8 cellular contexts compared by ENCODE assay signal in genomic region chr22:20131593-20131855, GRCh38.
DNase-seq lines count a peak whose midpoint lies in the region; ATAC-seq and TF ChIP-seq lines count a peak whose summit lies in the region.

A gene with protein sequence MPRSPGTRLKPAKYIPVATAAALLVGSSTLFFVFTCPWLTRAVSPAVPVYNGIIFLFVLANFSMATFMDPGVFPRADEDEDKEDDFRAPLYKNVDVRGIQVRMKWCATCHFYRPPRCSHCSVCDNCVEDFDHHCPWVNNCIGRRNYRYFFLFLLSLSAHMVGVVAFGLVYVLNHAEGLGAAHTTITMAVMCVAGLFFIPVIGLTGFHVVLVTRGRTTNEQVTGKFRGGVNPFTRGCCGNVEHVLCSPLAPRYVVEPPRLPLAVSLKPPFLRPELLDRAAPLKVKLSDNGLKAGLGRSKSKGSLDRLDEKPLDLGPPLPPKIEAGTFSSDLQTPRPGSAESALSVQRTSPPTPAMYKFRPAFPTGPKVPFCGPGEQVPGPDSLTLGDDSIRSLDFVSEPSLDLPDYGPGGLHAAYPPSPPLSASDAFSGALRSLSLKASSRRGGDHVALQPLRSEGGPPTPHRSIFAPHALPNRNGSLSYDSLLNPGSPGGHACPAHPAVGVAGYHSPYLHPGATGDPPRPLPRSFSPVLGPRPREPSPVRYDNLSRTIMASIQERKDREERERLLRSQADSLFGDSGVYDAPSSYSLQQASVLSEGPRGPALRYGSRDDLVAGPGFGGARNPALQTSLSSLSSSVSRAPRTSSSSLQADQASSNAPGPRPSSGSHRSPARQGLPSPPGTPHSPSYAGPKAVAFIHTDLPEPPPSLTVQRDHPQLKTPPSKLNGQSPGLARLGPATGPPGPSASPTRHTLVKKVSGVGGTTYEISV (plus strand): TSS chr22:20131804. CDS start chr22:20131948, 144 bp downstream.

- no peaks in the 10 kb centered on the region for H3K9me3 Mint-ChIP-seq in nephron progenitor cell

- peak; percentile 33 for DNase-seq in activated T-cell treated with anti-CD3 and anti-CD28 coated beads for 4 hours
- DNase-seq in fibroblast of gingiva (ENCODE audit: low read depth) = peak; percentile 20
- DNase-seq in nephron progenitor cell = no peak
- no peak for DNase-seq in HPDE6-E6E7 (ENCODE audit: extremely low spot score)
- no peak for DNase-seq in COLO668 (lab: John Stamatoyannopoulos, UW; ENCODE audit: unreplicated experiment)

- no peak within 1 kb of the TSS for H3K27ac Mint-ChIP-seq in nephron progenitor cell

- peaks cover 11% of the 10 kb centered on the region for H3K4me1 Mint-ChIP-seq in nephron progenitor cell

- H3K36me3 Mint-ChIP-seq in nephron progenitor cell (ENCODE audit: low read depth) = peaks cover 15% of the 10 kb centered on the region

- peak within 1 kb of the TSS; percentile 73 for H3K4me3 Mint-ChIP-seq in nephron progenitor cell

- no peak for TF ChIP-seq CTCF in nephron progenitor cell (IDR thresholded peaks at IDR 0.05)

- peaks cover 13% of the 10 kb centered on the region for H3K27me3 Mint-ChIP-seq in nephron progenitor cell (ENCODE audit: low read depth, poor library complexity)

- peak; percentile 35 for ATAC-seq in GM18909 (IDR thresholded peaks at IDR 0.05; ENCODE audit: poor library complexity, unreplicated experiment)
- peak; percentile 51 for ATAC-seq in HG03460 (IDR thresholded peaks at IDR 0.05; ENCODE audit: unreplicated experiment)
- no peak for ATAC-seq in HG03039 (IDR thresholded peaks at IDR 0.05; ENCODE audit: unreplicated experiment)

Comparison
In these comparisons a context has a peak if more than half of its experiments do, and no peak if none do; other contexts are left out.
1. DNase-seq: peak in activated T-cell treated with anti-CD3 and anti-CD28 coated beads for 4 hours (single experiment) and fibroblast of gingiva (single experiment); none in nephron progenitor cell (single experiment), HPDE6-E6E7 (single experiment) and COLO668 (single experiment).